ENCODE assay signal across 1 cellular context in the genomic region with DNA sequence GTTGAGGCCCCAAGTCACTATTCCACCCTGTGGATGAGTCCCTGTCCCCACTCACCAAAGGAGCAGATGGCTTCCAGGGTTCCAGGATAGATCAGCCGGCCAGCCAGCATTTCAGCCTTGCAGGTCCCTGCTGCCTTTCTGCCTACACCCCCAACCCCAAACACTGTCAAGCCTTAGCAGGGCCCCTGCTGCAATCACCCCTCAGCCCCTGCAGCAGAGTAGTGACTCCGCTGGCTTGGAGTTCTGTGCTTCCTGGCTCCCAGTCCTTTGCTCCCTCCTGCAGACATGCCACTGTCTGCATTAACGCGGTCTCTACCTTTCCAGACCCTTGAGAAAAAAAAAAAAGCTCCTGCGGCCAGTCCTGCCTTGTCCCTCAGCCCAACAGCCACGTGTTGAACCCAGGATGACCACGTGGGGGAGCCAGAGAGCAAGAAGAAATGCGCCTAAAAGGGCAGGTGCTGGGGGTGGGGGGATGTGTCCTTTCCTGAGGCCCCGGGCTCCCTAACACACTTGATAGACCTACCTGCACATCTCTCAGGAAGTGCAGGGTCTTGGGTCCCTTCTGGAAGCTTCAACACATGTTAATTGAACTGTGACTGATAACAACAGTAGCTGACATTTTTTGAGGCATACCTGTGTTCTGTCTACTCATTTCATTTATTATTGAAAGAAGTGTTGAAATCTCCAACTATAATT.
TF ChIP-seq lines count a peak whose summit lies in the region.

No MANE protein-coding gene starts in this region.

TF ChIP-seq in HCT116, 20 proteins besides CTCF, POLR2A, EP300 and RAD21:
- TF ChIP-seq CEBPB (IDR thresholded peaks at IDR 0.05; ENCODE audit: low read depth) = no peak
- TF ChIP-seq, protein P1, sequence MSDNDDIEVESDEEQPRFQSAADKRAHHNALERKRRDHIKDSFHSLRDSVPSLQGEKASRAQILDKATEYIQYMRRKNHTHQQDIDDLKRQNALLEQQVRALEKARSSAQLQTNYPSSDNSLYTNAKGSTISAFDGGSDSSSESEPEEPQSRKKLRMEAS (IDR thresholded peaks at IDR 0.05) = peak; percentile 81
TF ChIP-seq in HCT116: peak in this region for 1.
